ENCODE assay signal across 8 cellular contexts in the genomic region with DNA sequence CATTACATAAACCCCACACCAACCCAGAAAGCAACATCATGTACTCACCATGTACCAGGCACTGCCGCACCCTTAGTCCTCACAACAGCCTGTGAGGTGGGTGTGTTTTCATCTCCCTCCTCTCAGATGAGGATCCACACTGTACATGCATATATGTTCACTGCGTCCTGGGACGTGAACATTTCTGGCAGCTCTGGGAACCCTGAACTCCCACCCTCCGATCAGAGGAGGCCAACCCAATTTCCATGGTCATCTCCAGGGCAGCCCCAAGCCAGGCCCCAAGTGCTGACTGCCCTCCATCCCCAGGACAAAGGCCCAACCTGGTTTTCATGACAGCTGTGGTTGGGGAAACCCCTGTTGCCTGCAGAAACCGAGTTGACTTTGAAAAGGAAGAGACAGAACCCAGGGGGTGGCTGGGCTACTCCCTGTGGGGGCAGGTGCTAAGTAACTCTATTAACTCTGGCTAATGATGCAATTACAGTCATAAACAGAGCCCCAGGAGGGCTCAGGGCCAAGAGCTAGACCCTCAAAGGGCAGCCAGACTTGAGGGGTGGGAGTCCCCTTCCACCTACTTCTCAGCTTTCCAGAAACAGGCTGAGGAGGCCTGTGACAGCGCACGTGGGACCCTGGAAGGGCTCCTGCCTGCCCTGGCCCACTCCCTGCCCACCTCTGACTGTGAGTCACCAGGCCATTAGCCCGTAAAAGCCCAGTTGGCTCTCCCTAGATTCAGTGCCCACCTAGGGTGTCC. TPM values are rescaled to one million over a fixed set of nuclear protein-coding genes. Genes with fewer than 3 reads are reported as not detected.
DNase-seq lines count a peak whose midpoint lies in the region; ATAC-seq and TF ChIP-seq lines count a peak whose summit lies in the region.

No MANE protein-coding gene starts in this region.

- H3K4me3 Mint-ChIP-seq in H9, result peak overlapping the region; percentile 72 to 93
- peak overlapping the region; percentile 79 for H3K4me3 Mint-ChIP-seq in activated naive CD8-positive, alpha-beta T cell treated with anti-CD3 and anti-CD28 coated beads for 36 hours

- no peak overlapping the region for H3K23ac ChIP-seq in H9 (ENCODE audit: insufficient read length, low read depth, low read length)

- no peak overlapping the region for H4K91ac ChIP-seq in H9 (ENCODE audit: insufficient read length, low read depth, low read length)

- no peaks in the 10 kb centered on the region for H3K79me1 ChIP-seq in H9 (ENCODE audit: insufficient read depth, low read depth, low read length, poor library complexity, severe bottlenecking)

- no peaks in the 10 kb centered on the region for H3K36me3 Mint-ChIP-seq in H9 (ENCODE audit: insufficient read depth in 1 of 3, low read depth in 3 of 3)
- H3K36me3 Mint-ChIP-seq in activated naive CD8-positive, alpha-beta T cell treated with anti-CD3 and anti-CD28 coated beads for 36 hours, result no peaks in the 10 kb centered on the region

- no peaks in the 10 kb centered on the region for H3K9me3 ChIP-seq in H9 (ENCODE audit: control insufficient read depth, low read depth, low read length)
- H3K9me3 ChIP-seq in OCI-LY7 (ENCODE audit: low read length), result no peaks in the 10 kb centered on the region

- no peak overlapping the region for H3T11ph ChIP-seq in H9 (ENCODE audit: low read length)

- H3K27ac ChIP-seq in H9 (ENCODE audit: insufficient read length, low read depth, low read length) (no peak overlapping the region), OCI-LY7 (ENCODE audit: low read depth, low read length, poor library complexity, severe bottlenecking) (peak overlapping the region; percentile 94)

- intact Hi-C loops in OCI-LY7 (cut with micrococcal nuclease; ENCODE audit: unreplicated experiment), result loop anchor here (1.0 to 5.0 kb wide), 5 partner anchors 26 to 720 kb away; a partner anchor contains a TSS
- intact Hi-C loops in left colon (cut with DNase I, micrococcal nuclease), result no loop called here

- H2BK20ac ChIP-seq in H9 (ENCODE audit: low read depth, low read length, poor library complexity, severe bottlenecking), result no peak overlapping the region

- peak overlapping the region; percentile 55 for H3K4me2 ChIP-seq in H9 (ENCODE audit: insufficient read depth, insufficient read length, low read length)
- peak overlapping the region; percentile 97 for H3K4me2 ChIP-seq in OCI-LY7 (ENCODE audit: low read length)

- H3K79me2 ChIP-seq in H9 (ENCODE audit: insufficient read depth, low read length) (no peaks in the 10 kb centered on the region), OCI-LY7 (ENCODE audit: insufficient read depth, low read depth, low read length) (peaks cover 59% of the 10 kb centered on the region)

- peak overlapping the region; percentile 91 for H3K4me3 ChIP-seq in OCI-LY7 (ENCODE audit: low read depth, low read length, poor library complexity, severe bottlenecking)

- no peaks in the 10 kb centered on the region for H3K9me2 ChIP-seq in OCI-LY7 (ENCODE audit: insufficient read depth, low read length)

- H2AFZ ChIP-seq in H9 (ENCODE audit: low read length) (no peak overlapping the region), OCI-LY7 (ENCODE audit: low read length) (no peak overlapping the region)

- H3K4me1 ChIP-seq in H9 (ENCODE audit: insufficient read depth, low read length), result peaks cover 11% of the 10 kb centered on the region; the same call in 1 of the 2 replicates
- peaks cover 70% of the 10 kb centered on the region for H3K4me1 ChIP-seq in OCI-LY7 (ENCODE audit: insufficient read depth, low read length, poor library complexity, severe bottlenecking)

- WGBS in H9 (ENCODE audit: extremely low coverage, insufficient read length, low lambda C conversion rate), result no CpG with 5 or more reads among the region's 8 CpGs

- H4K5ac ChIP-seq in H9 (ENCODE audit: insufficient read length, low read depth, low read length), result no peak overlapping the region

- H2AK5ac ChIP-seq in H9 (ENCODE audit: insufficient read length, low read length), result no peak overlapping the region

- H2BK12ac ChIP-seq in H9 (ENCODE audit: insufficient read length, low read depth, low read length), result no peak overlapping the region

- H4K8ac ChIP-seq in H9 (replicated peaks; ENCODE audit: insufficient read length, low read depth, low read length), result no peak overlapping the region

- H3K27me3 Mint-ChIP-seq in H9 (ENCODE audit: low read depth), result peaks cover 31% of the 10 kb centered on the region
- no peaks in the 10 kb centered on the region for H3K27me3 Mint-ChIP-seq in activated naive CD8-positive, alpha-beta T cell treated with anti-CD3 and anti-CD28 coated beads for 36 hours

- H3K36me3 ChIP-seq in OCI-LY7 (ENCODE audit: insufficient read depth, low read length), result no peaks in the 10 kb centered on the region

- H3K27ac Mint-ChIP-seq in H9, result no peak overlapping the region
- H3K27ac Mint-ChIP-seq in activated naive CD8-positive, alpha-beta T cell treated with anti-CD3 and anti-CD28 coated beads for 36 hours, result peak overlapping the region; percentile 86

- CTCF ChIA-PET in OCI-LY7 (lab: Charles Lee; ENCODE audit: unreplicated experiment), result interaction anchor here (0.5 to 3.0 kb wide), 6 partner anchors 16 to 162 kb away, joined by 3 to 41 read pairs (median 6); no protein-coding TSS in a partner anchor

- no peak overlapping the region for H3K9ac ChIP-seq in H9 (ENCODE audit: extremely low read depth, insufficient read length, low read length)

- TF ChIP-seq POLR2A in GM10847 (IDR thresholded peaks at IDR 0.05; ENCODE audit: extremely low read depth, insufficient read length), result peak; percentile 20

- H3K9me3 Mint-ChIP-seq in H9, result no peaks in the 10 kb centered on the region; a peak in 1 of 5 replicates
- H3K9me3 Mint-ChIP-seq in activated naive CD8-positive, alpha-beta T cell treated with anti-CD3 and anti-CD28 coated beads for 36 hours, result no peaks in the 10 kb centered on the region

- H2BK5ac ChIP-seq in H9 (ENCODE audit: insufficient read length, low read length), result no peak overlapping the region

- no peak overlapping the region for H3K56ac ChIP-seq in H9 (ENCODE audit: insufficient read length, low read depth, low read length)

- no peak overlapping the region for H3K18ac ChIP-seq in H9 (ENCODE audit: insufficient read length, low read depth, low read length)

- no peaks in the 10 kb centered on the region for H3K27me3 ChIP-seq in H9 (ENCODE audit: insufficient read depth, low read length)

- DNase-seq in H9 (no peak), OCI-LY7 (ENCODE audit: low spot score) (peak; percentile 87), left colon (peak; percentile 45 to 56), H4 (ENCODE audit: low spot score) (no peak), NOMO-1 treated with dmso at 0.1 percent for 144 hours (lab: John Stamatoyannopoulos, UW; ENCODE audit: unreplicated experiment) (no peak)
- peak; percentile 74 for DNase-seq in activated naive CD8-positive, alpha-beta T cell treated with anti-CD3 and anti-CD28 coated beads for 36 hours
- DNase-seq in stimulated activated CD8-positive, alpha-beta memory T cell treated with anti-CD3 and anti-CD28 coated beads, Interleukin-2, amount 100 ng/mL, for 48 hours (ENCODE audit: low read depth in 2 of 2), result peak; percentile 38 to 44

- H3K14ac ChIP-seq in H9 (ENCODE audit: insufficient read depth, low read length), result no peak overlapping the region

- no peak overlapping the region for H2BK120ac ChIP-seq in H9 (ENCODE audit: low read depth, low read length, poor library complexity, severe bottlenecking)

- peaks cover 12% of the 10 kb centered on the region for H3K23me2 ChIP-seq in H9 (ENCODE audit: insufficient read length, low read depth, low read length, poor library complexity, severe bottlenecking)

- BruUV-seq in OCI-LY7 (replicated peaks; lab: Mats Ljungman, UMichigan), result no TSS peak

- H4K20me1 ChIP-seq in H9 (ENCODE audit: control insufficient read depth, insufficient read depth, insufficient read length) (no peaks in the 10 kb centered on the region), OCI-LY7 (ENCODE audit: insufficient read depth, low read length) (peaks cover 4% of the 10 kb centered on the region; the same call in 1 of the 2 replicates)

- TF ChIP-seq CTCF in H9 (conservative IDR thresholded peaks at IDR 0.05) (no peak), OCI-LY7 (conservative IDR thresholded peaks at IDR 0.05; ENCODE audit: low read length) (no peak)

- ATAC-seq in left colon, result no peak

- H2BK15ac ChIP-seq in H9 (ENCODE audit: low read depth, low read length), result no peak overlapping the region

- POLR2A ChIA-PET in OCI-LY7 (lab: Charles Lee), result interaction anchor here (1.0 to 8.3 kb wide), 7 partner anchors 10 to 1052 kb away, joined by 3 to 118 read pairs (median 15); no protein-coding TSS in a partner anchor

- no peak overlapping the region for H3K4ac ChIP-seq in H9 (ENCODE audit: low read depth, low read length)

- H3K4me1 Mint-ChIP-seq in H9, result peaks cover 55 to 57% of the 10 kb centered on the region in 2 experiments
- H3K4me1 Mint-ChIP-seq in activated naive CD8-positive, alpha-beta T cell treated with anti-CD3 and anti-CD28 coated beads for 36 hours, result peaks cover 26% of the 10 kb centered on the region

RNA-seq across cellular contexts. Expression of a gene that starts 2.6 kb away (rescaled TPM):
- total RNA-seq in H9 (2021), result 1.2 and 2.4 TPM in 2 replicates
- total RNA-seq in OCI-LY7 (2014; rRNA removed; shearing (Covaris generic)), result 25.3 and 36.8 TPM in 2 replicates
- total RNA-seq in OCI-LY7 (2022), result 48.6 and 60.0 TPM in 2 replicates
- total RNA-seq in activated naive CD8-positive, alpha-beta T cell treated with anti-CD3 and anti-CD28 coated beads for 36 hours, result 10 to 100 TPM in 1 of 2 experiments, 1 to 10 TPM in 1; 9.3 to 11.5 TPM
- 10 to 100 TPM; 24.3 to 29.7 TPM for total RNA-seq in left colon
- 1.6 and 9.2 TPM in 2 replicates for total RNA-seq in H4 (2014; rRNA removed; shearing (Covaris generic))

RNA-seq across cellular contexts. Expression of a gene that starts 14.4 kb away (rescaled TPM):
- total RNA-seq in H9 (2021) (not detected in 2 replicates), OCI-LY7 (2022) (not detected in 2 replicates), left colon (not detected)
- total RNA-seq in OCI-LY7 (2014; rRNA removed; shearing (Covaris generic)), result not detected in 2 replicates
- total RNA-seq in activated naive CD8-positive, alpha-beta T cell treated with anti-CD3 and anti-CD28 coated beads for 36 hours, result not detected
- total RNA-seq in H4 (2014; rRNA removed; shearing (Covaris generic)), result not detected in 2 replicates

RNA-seq across cellular contexts. Expression of a gene that starts 46.9 kb away (rescaled TPM):
- total RNA-seq in H9 (2021), result 4.6 and 4.8 TPM in 2 replicates
- 5.6 and 8.2 TPM in 2 replicates for total RNA-seq in OCI-LY7 (2014; rRNA removed; shearing (Covaris generic))
- 7.9 and 8.7 TPM in 2 replicates for total RNA-seq in OCI-LY7 (2022)
- total RNA-seq in activated naive CD8-positive, alpha-beta T cell treated with anti-CD3 and anti-CD28 coated beads for 36 hours, result 1 to 10 TPM; 3.1 to 5.2 TPM
- total RNA-seq in left colon, result 1 to 10 TPM; 3.3 to 4.4 TPM
- 0.66 and 1.1 TPM in 2 replicates for total RNA-seq in H4 (2014; rRNA removed; shearing (Covaris generic))

RNA-seq across cellular contexts. Expression of a gene that starts 47.8 kb away (rescaled TPM):
- total RNA-seq in H9 (2021) (0.68 and 0.70 TPM in 2 replicates), OCI-LY7 (2022) (1.2 and 2.6 TPM in 2 replicates), left colon (1 to 10 TPM; 4.7 to 6.7 TPM)
- 0.93 and 1.8 TPM in 2 replicates for total RNA-seq in OCI-LY7 (2014; rRNA removed; shearing (Covaris generic))
- total RNA-seq in activated naive CD8-positive, alpha-beta T cell treated with anti-CD3 and anti-CD28 coated beads for 36 hours, result not detected
- total RNA-seq in H4 (2014; rRNA removed; shearing (Covaris generic)), result not detected in 2 replicates

RNA-seq across cellular contexts. Expression of a gene that starts 54.7 kb away (rescaled TPM):
- 237 and 239 TPM in 2 replicates for total RNA-seq in H9 (2021)
- 84.9 and 131 TPM in 2 replicates for total RNA-seq in OCI-LY7 (2014; rRNA removed; shearing (Covaris generic))
- 213 and 277 TPM in 2 replicates for total RNA-seq in OCI-LY7 (2022)
- total RNA-seq in activated naive CD8-positive, alpha-beta T cell treated with anti-CD3 and anti-CD28 coated beads for 36 hours, result 100 to 1,000 TPM; 423 to 429 TPM
- total RNA-seq in left colon, result 10 to 100 TPM; 97.1 to 98.4 TPM
- 222 and 348 TPM in 2 replicates for total RNA-seq in H4 (2014; rRNA removed; shearing (Covaris generic))

Comparison
In these comparisons a context has a peak if more than half of its experiments do, and no peak if none do; other contexts are left out.
1. DNase-seq: peak in OCI-LY7 (single experiment), activated naive CD8-positive, alpha-beta T cell treated with anti-CD3 and anti-CD28 coated beads for 36 hours (single experiment), left colon (2 of 2) and stimulated activated CD8-positive, alpha-beta memory T cell treated with anti-CD3 and anti-CD28 coated beads, Interleukin-2, amount 100 ng/mL, for 48 hours (2 of 2); none in H9 (single experiment), H4 (single experiment) and NOMO-1 treated with dmso at 0.1 percent for 144 hours (single experiment).